ENCODE assay signal across 28 cellular contexts in genomic region chr1:87678221-87678715, GRCh38.
"Had no signal": no experiment of that assay in that cellular context is flagged by ENCODE, and none has a peak within 500 bp of the region (broad histone marks: within the 10 kb centered on the region; RNA-seq: fewer than 3 reads in every experiment).

No MANE protein-coding gene starts in this region.

- FAIRE-seq: TTC549 had no signal

- ATAC-seq: activated T-cell treated with anti-CD3 and anti-CD28 coated beads, Interleukin-2, amount 50 U/mL, for 72 hours; effector memory CD8-positive, alpha-beta T cell; esophagus mucosa; foreskin keratinocyte; heart right ventricle; left lung; natural killer cell; psoas muscle had no signal

- H3K36me3 ChIP-seq: heart right ventricle, left lung, neural progenitor cell, right atrium auricular region, uterus had no signal

- DNase-seq: activated CD4-positive, alpha-beta T cell treated with anti-CD3 and anti-CD28 coated beads for 4 hours; activated CD4-positive, alpha-beta T cell treated with anti-CD3 and anti-CD28 coated beads, Interleukin-2, amount 50 U/mL, for 4 hours; activated naive CD4-positive, alpha-beta T cell; activated T-cell treated with anti-CD3 and anti-CD28 coated beads for 4 hours; activated T-cell treated with anti-CD3 and anti-CD28 coated beads, Interleukin-2, amount 50 U/mL, for 72 hours; anterior cingulate cortex; dorsolateral prefrontal cortex; effector memory CD8-positive, alpha-beta T cell; heart right ventricle; left lung; mesendoderm; natural killer cell; occipital lobe; psoas muscle; stimulated activated CD4-positive, alpha-beta T cell treated with anti-CD3 and anti-CD28 coated beads, Interleukin-1b, Interleukin-23, amount 100 ng/mL, for 48 hours; stimulated activated naive CD4-positive, alpha-beta T cell treated with Interleukin-2 at 50 U/mL for 16 hours; T-helper 9 cell; testis; trophoblast cell; uterus had no signal

- H3K4me3 ChIP-seq: coronary artery, dorsolateral prefrontal cortex, heart right ventricle, left lung, lung, neural progenitor cell, psoas muscle, right atrium auricular region, smooth muscle cell, testis, uterus had no signal

- H3K27me3 ChIP-seq: dorsolateral prefrontal cortex, foreskin keratinocyte, heart right ventricle, left lung, neural progenitor cell, right atrium auricular region, testis, uterus had no signal
